1 cellular context compared by ENCODE assay signal in the genomic region with DNA sequence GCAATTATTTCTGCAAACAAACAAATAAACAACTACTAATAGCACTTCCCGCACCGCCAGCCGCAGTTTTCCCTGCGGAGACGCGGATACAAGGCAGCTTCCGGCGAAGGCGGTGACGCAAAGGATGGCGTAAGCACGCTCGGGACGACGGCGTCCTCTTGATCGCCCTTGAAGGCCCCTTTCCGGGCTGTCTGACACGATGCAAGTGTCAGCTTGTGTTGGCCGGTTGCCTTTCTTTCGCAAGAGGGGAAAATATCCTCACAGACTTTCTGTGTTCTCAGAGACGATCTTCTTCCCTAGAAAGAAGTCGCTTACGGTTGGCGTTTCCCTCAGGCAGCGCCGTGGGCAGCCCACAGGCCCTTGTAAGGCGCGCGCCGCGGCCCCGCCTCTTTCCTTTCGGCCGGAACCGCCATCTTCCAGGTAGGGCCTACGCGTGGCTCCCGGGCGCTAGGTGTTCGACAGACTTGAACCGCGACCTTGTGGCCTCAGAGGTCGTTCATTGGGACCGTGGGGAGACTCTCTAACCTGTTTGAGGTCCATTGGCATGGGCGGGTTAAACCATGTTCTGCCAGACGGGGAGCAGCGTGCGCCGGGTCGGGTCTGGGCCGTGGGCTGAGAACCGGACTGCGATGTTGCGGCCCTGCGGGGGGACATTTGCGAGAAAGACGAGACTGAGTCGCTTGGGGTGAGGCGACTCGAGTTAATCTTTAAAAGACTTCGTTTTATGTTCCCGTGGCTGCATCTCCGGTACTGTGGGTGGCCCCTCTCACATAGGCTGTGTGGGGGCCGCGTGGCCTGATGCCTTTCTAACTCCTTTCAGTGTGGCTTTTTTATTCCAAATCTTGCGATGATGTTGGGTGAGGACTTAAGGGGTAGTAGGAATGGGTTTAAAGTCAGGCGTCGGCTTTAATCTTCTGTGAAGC.
A peak's percentile ranks its signal among the peaks of the same experiment; 100 is the strongest.
TF ChIP-seq lines count a peak whose summit lies in the region.

A gene (plus strand): TSS at position 393 of the 923 bp plus-strand sequence. CDS start 2,219 bp downstream, outside the sequence.

TF ChIP-seq in K562, 482 proteins besides CTCF, POLR2A, EP300 and RAD21 (continued from another document):
- TF ChIP-seq, protein P1, sequence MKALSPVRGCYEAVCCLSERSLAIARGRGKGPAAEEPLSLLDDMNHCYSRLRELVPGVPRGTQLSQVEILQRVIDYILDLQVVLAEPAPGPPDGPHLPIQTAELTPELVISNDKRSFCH (CRISPR knock-in tag; IDR thresholded peaks at IDR 0.05), result no peak
- TF ChIP-seq, protein P1 (tag; IDR thresholded peaks at IDR 0.05), result 0 out of 2 replicates have a peak, but pooled peaks have one; percentile 27
- TF ChIP-seq CREBBP (IDR thresholded peaks at IDR 0.05; ENCODE audit: low read depth, low read length) (no peak), CBX2 (IDR thresholded peaks at IDR 0.05; ENCODE audit: insufficient read depth, low read length, poor library complexity, severe bottlenecking) (no peak), ZNF79 (CRISPR knock-in tag; IDR thresholded peaks at IDR 0.05; ENCODE audit: low read depth) (no peak), CC2D1A (IDR thresholded peaks at IDR 0.05) (no peak), MEIS2 (IDR thresholded peaks at IDR 0.05; ENCODE audit: partially characterized antibody) (peak; percentile 64), NCOR1 (IDR thresholded peaks at IDR 0.05) (peak; percentile 9; the same call in 1 of the 2 replicates)
- TF ChIP-seq, protein P2, sequence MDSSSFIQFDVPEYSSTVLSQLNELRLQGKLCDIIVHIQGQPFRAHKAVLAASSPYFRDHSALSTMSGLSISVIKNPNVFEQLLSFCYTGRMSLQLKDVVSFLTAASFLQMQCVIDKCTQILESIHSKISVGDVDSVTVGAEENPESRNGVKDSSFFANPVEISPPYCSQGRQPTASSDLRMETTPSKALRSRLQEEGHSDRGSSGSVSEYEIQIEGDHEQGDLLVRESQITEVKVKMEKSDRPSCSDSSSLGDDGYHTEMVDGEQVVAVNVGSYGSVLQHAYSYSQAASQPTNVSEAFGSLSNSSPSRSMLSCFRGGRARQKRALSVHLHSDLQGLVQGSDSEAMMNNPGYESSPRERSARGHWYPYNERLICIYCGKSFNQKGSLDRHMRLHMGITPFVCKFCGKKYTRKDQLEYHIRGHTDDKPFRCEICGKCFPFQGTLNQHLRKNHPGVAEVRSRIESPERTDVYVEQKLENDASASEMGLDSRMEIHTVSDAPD (CRISPR knock-in tag; IDR thresholded peaks at IDR 0.05), result no peak
- TF ChIP-seq, protein P3, sequence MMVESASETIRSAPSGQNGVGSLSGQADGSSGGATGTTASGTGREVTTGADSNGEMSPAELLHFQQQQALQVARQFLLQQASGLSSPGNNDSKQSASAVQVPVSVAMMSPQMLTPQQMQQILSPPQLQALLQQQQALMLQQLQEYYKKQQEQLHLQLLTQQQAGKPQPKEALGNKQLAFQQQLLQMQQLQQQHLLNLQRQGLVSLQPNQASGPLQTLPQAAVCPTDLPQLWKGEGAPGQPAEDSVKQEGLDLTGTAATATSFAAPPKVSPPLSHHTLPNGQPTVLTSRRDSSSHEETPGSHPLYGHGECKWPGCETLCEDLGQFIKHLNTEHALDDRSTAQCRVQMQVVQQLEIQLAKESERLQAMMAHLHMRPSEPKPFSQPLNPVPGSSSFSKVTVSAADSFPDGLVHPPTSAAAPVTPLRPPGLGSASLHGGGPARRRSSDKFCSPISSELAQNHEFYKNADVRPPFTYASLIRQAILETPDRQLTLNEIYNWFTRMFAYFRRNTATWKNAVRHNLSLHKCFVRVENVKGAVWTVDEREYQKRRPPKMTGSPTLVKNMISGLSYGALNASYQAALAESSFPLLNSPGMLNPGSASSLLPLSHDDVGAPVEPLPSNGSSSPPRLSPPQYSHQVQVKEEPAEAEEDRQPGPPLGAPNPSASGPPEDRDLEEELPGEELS (CRISPR knock-in tag; IDR thresholded peaks at IDR 0.05; ENCODE audit: borderline replicate concordance), result no peak
